25 cellular contexts compared by ENCODE assay signal in genomic region chr4:8175686-8176085, GRCh38.
"Had no signal": no experiment of that assay in that cellular context is flagged by ENCODE, and none has a peak within 500 bp of the region (broad histone marks: within the 10 kb centered on the region; RNA-seq: fewer than 3 reads in every experiment).

No MANE protein-coding gene starts in this region.

- FAIRE-seq: astrocyte, bronchial epithelial cell, frontal cortex had no signal

- ATAC-seq: activated T-cell treated with anti-CD3 and anti-CD28 coated beads, Interleukin-2, amount 50 U/mL, for 4 hours; activated T-helper 17 cell treated with anti-CD3 and anti-CD28 coated beads, Interleukin-2, amount 50 U/mL, for 72 hours; esophagus mucosa; WTC11 had no signal

- H3K36me3 ChIP-seq: brain microvascular endothelial cell had no signal

- H3K27ac ChIP-seq: brain microvascular endothelial cell, coronary artery, dorsolateral prefrontal cortex had no signal

- DNase-seq: activated CD4-positive, alpha-beta memory T cell treated with anti-CD3 and anti-CD28 coated beads, Interleukin-2, amount 10 ng/mL, durations not matched to agents 7 days and 5 days; activated CD4-positive, alpha-beta T cell treated with anti-CD3 and anti-CD28 coated beads for 1 hour; activated CD4-positive, alpha-beta T cell treated with anti-CD3 and anti-CD28 coated beads for 4 hours; activated CD4-positive, alpha-beta T cell treated with anti-CD3 and anti-CD28 coated beads, Interleukin-2, amount 10 ng/mL, durations not matched to agents 7 days and 5 days; activated CD4-positive, alpha-beta T cell treated with anti-CD3 and anti-CD28 coated beads, Interleukin-2, amount 50 U/mL, for 4 hours; activated effector memory CD4-positive, alpha-beta T cell treated with Interleukin-2 at 50 U/mL for 16 hours; activated gamma-delta T cell treated with Interleukin-2 at 50 U/mL for 16 hours; activated naive CD4-positive, alpha-beta T cell treated with anti-CD3 and anti-CD28 coated beads, Interleukin-2, amount 50 U/mL, for 16 hours; activated naive CD4-positive, alpha-beta T cell treated with Interleukin-2 at 50 U/mL for 16 hours; activated T-cell treated with anti-CD3 and anti-CD28 coated beads, Interleukin-2, amount 50 U/mL, for 4 hours; amniotic stem cell; anterior cingulate cortex; brain microvascular endothelial cell; dorsolateral prefrontal cortex; effector memory CD4-positive, alpha-beta T cell; endodermal cell; foreskin fibroblast; T-helper 2 cell had no signal

- H3K27me3 ChIP-seq: dorsolateral prefrontal cortex had no signal

- H3K4me3 ChIP-seq: coronary artery, dorsolateral prefrontal cortex had no signal
